13 cellular contexts compared by ENCODE assay signal in genomic region chr9:133957328-133957727, GRCh38. TPM values are rescaled to one million over a fixed set of nuclear protein-coding genes. Genes with fewer than 3 reads are reported as not detected.
A peak's percentile ranks its signal among the peaks of the same experiment; 100 is the strongest.
DNase-seq lines count a peak whose midpoint lies in the region; ATAC-seq and TF ChIP-seq lines count a peak whose summit lies in the region.
"Had no signal": no experiment of that assay in that cellular context is flagged by ENCODE, and none has a peak within 500 bp of the region (broad histone marks: within the 10 kb centered on the region; RNA-seq: fewer than 3 reads in every experiment).

No MANE protein-coding gene starts in this region.

- H3K4me1 ChIP-seq in SJSA1 (replicated peaks) (peaks cover 37% of the 10 kb centered on the region), lower lobe of right lung (peaks cover 66% of the 10 kb centered on the region), tibial nerve (peaks cover 0 to 72% (median 46%) of the 10 kb centered on the region in 4 donors)

- no peak for TF ChIP-seq EP300 in tibial nerve (IDR thresholded peaks at IDR 0.05)

- DNase-seq in activated naive CD8-positive, alpha-beta T cell treated with anti-CD3 and anti-CD28 coated beads, Interleukin-2, amount 50 U/mL, for 24 hours = no peak
- DNase-seq in activated naive CD8-positive, alpha-beta T cell treated with anti-CD3 and anti-CD28 coated beads for 36 hours = no peak
- DNase-seq in SJSA1 (ENCODE audit: low read depth in 1 of 2, low spot score in 2 of 2) (no peak), lower lobe of right lung (peak; percentile 40), tibial nerve (ENCODE audit: low spot score in 2 of 2) (no peak), SW480 (ENCODE audit: low spot score) (no peak), cerebellar cortex (ENCODE audit: low spot score) (no peak)
- DNase-seq: activated CD8-positive, alpha-beta memory T cell treated with anti-CD3 and anti-CD28 coated beads, Interleukin-2, amount 10 ng/mL, durations not matched to agents 7 days and 5 days; DMS 273 treated with DMSO at 0.1 percent for 48 hours; NCI-H2227 treated with DMSO at 0.1 percent for 48 hours; transverse colon had no signal

- TF ChIP-seq CTCF in lower lobe of right lung (IDR thresholded peaks at IDR 0.05) = no peak
- no peak for TF ChIP-seq CTCF in tibial nerve (IDR thresholded peaks at IDR 0.05)

- no peak for ATAC-seq in activated naive CD8-positive, alpha-beta T cell treated with anti-CD3 and anti-CD28 coated beads, Interleukin-2, amount 50 U/mL, for 24 hours
- ATAC-seq in lower lobe of right lung = no peak
- ATAC-seq in GM18858 (IDR thresholded peaks at IDR 0.05; ENCODE audit: unreplicated experiment) = no peak
- ATAC-seq: activated CD8-positive, alpha-beta memory T cell treated with anti-CD3 and anti-CD28 coated beads, Interleukin-2, amount 10 ng/mL, durations not matched to agents 7 days and 5 days had no signal

- 61 to 65% methylated on average over 12 to 13 of the region's 13 CpGs for WGBS in tibial nerve, 2 donors

- H3K27me3 ChIP-seq in SJSA1 (replicated peaks) (no peaks in the 10 kb centered on the region), lower lobe of right lung (ENCODE audit: low read depth) (no peaks in the 10 kb centered on the region), tibial nerve (no peaks in the 10 kb centered on the region)
- H3K27me3 ChIP-seq: Peyer's patch, transverse colon had no signal

- no peaks in the 10 kb centered on the region for H3K9me3 Mint-ChIP-seq in activated naive CD8-positive, alpha-beta T cell treated with anti-CD3 and anti-CD28 coated beads, Interleukin-2, amount 50 U/mL, for 24 hours
- no peaks in the 10 kb centered on the region for H3K9me3 Mint-ChIP-seq in activated naive CD8-positive, alpha-beta T cell treated with anti-CD3 and anti-CD28 coated beads for 36 hours

- H3K9me3 ChIP-seq in SJSA1 (replicated peaks) = no peaks in the 10 kb centered on the region
- H3K9me3 ChIP-seq in lower lobe of right lung = no peaks in the 10 kb centered on the region
- H3K9me3 ChIP-seq in tibial nerve = no peaks in the 10 kb centered on the region
- H3K9me3 ChIP-seq: Peyer's patch, transverse colon had no signal

- H3K27ac ChIP-seq in SJSA1 (peak overlapping the region; percentile 59), lower lobe of right lung (peak overlapping the region; percentile 62), tibial nerve (peak overlapping the region in 3 of 4 donors; percentile 42 to 73 (median 72))

- H3K4me1 Mint-ChIP-seq in activated naive CD8-positive, alpha-beta T cell treated with anti-CD3 and anti-CD28 coated beads, Interleukin-2, amount 50 U/mL, for 24 hours = peaks cover 37% of the 10 kb centered on the region
- peaks cover 14% of the 10 kb centered on the region for H3K4me1 Mint-ChIP-seq in activated naive CD8-positive, alpha-beta T cell treated with anti-CD3 and anti-CD28 coated beads for 36 hours

- TF ChIP-seq POLR2A in tibial nerve (IDR thresholded peaks at IDR 0.05) = no peak

- H3K27me3 Mint-ChIP-seq in activated naive CD8-positive, alpha-beta T cell treated with anti-CD3 and anti-CD28 coated beads, Interleukin-2, amount 50 U/mL, for 24 hours = no peaks in the 10 kb centered on the region
- H3K27me3 Mint-ChIP-seq in activated naive CD8-positive, alpha-beta T cell treated with anti-CD3 and anti-CD28 coated beads for 36 hours = peaks cover 3% of the 10 kb centered on the region
- H3K27me3 Mint-ChIP-seq: activated CD8-positive, alpha-beta memory T cell treated with anti-CD3 and anti-CD28 coated beads, Interleukin-2, amount 10 ng/mL, durations not matched to agents 7 days and 5 days had no signal

- H3K36me3 ChIP-seq in SJSA1 = peaks cover 23% of the 10 kb centered on the region
- H3K36me3 ChIP-seq in lower lobe of right lung = no peaks in the 10 kb centered on the region
- no peaks in the 10 kb centered on the region for H3K36me3 ChIP-seq in tibial nerve
- H3K36me3 ChIP-seq: Peyer's patch, transverse colon had no signal

- peak overlapping the region; percentile 65 for H3K27ac Mint-ChIP-seq in activated naive CD8-positive, alpha-beta T cell treated with anti-CD3 and anti-CD28 coated beads, Interleukin-2, amount 50 U/mL, for 24 hours
- no peak overlapping the region for H3K27ac Mint-ChIP-seq in activated naive CD8-positive, alpha-beta T cell treated with anti-CD3 and anti-CD28 coated beads for 36 hours
- H3K27ac Mint-ChIP-seq: activated CD8-positive, alpha-beta memory T cell treated with anti-CD3 and anti-CD28 coated beads, Interleukin-2, amount 10 ng/mL, durations not matched to agents 7 days and 5 days had no signal

- H3K36me3 Mint-ChIP-seq in activated naive CD8-positive, alpha-beta T cell treated with anti-CD3 and anti-CD28 coated beads, Interleukin-2, amount 50 U/mL, for 24 hours (ENCODE audit: low read depth) = no peaks in the 10 kb centered on the region
- H3K36me3 Mint-ChIP-seq in activated naive CD8-positive, alpha-beta T cell treated with anti-CD3 and anti-CD28 coated beads for 36 hours = no peaks in the 10 kb centered on the region
- H3K36me3 Mint-ChIP-seq: activated CD8-positive, alpha-beta memory T cell treated with anti-CD3 and anti-CD28 coated beads, Interleukin-2, amount 10 ng/mL, durations not matched to agents 7 days and 5 days had no signal

- H3K4me3 Mint-ChIP-seq in activated naive CD8-positive, alpha-beta T cell treated with anti-CD3 and anti-CD28 coated beads, Interleukin-2, amount 50 U/mL, for 24 hours = no peak overlapping the region
- no peak overlapping the region for H3K4me3 Mint-ChIP-seq in activated naive CD8-positive, alpha-beta T cell treated with anti-CD3 and anti-CD28 coated beads for 36 hours
- H3K4me3 Mint-ChIP-seq: activated CD8-positive, alpha-beta memory T cell treated with anti-CD3 and anti-CD28 coated beads, Interleukin-2, amount 10 ng/mL, durations not matched to agents 7 days and 5 days had no signal

- H3K4me3 ChIP-seq in SJSA1 (no peak overlapping the region), lower lobe of right lung (no peak overlapping the region), tibial nerve (no peak overlapping the region)
- H3K4me3 ChIP-seq: transverse colon had no signal

- intact Hi-C loops in lower lobe of right lung (cut with DNase I) = no loop called here

RNA-seq across cellular contexts. Expression of gene VAV2, which starts 34.8 kb away (rescaled TPM):
- total RNA-seq in activated naive CD8-positive, alpha-beta T cell treated with anti-CD3 and anti-CD28 coated beads for 36 hours = 1 to 10 TPM; 4.2 TPM
- total RNA-seq in SJSA1 (2014; rRNA removed; shearing (Covaris generic)) = 12.2 and 25.0 TPM in 2 replicates
- 26.9 TPM for total RNA-seq in lower lobe of right lung
- total RNA-seq in tibial nerve = 10 to 100 TPM; 10.3 to 20.1 (median 13.1) TPM
